Comparison of ENCODE assay signal across 33 cellular contexts in the genomic region with DNA sequence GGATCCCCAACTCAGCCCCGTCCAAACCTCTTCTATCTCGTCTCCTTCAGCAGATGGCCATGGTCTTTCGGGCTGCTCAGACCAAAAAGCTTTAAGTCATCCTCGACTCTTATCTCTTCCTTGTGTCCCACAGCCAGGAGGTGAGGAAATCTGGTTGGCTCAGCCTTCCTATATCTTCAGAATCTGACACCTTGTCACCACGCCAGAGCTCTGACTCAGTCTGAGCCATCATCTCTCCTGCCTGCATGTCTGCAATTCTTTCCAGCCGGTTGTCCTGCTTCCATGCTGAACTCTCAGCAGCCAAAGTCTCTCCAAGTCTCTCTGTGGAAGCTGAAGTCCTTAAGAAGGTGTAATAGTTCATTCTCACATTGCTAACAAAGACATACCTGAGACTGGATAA.
A peak's percentile ranks its signal among the peaks of the same experiment; 100 is the strongest.
DNase-seq lines count a peak whose midpoint lies in the region; ATAC-seq and TF ChIP-seq lines count a peak whose summit lies in the region.
"Had no signal": no experiment of that assay in that cellular context is flagged by ENCODE, and none has a peak within 500 bp of the region (broad histone marks: within the 10 kb centered on the region; RNA-seq: fewer than 3 reads in every experiment).

No MANE protein-coding gene starts in this region.

- ATAC-seq in natural killer cell treated with Interleukin-12 subunit alpha and Interleukin-12 subunit beta and Interleukin-15 and Interleukin-18, amount 100 ng/mL, for 72 hours = no peak
- ATAC-seq: left colon; stimulated activated naive B cell treated with anti-CD40 and anti-IgM and Interleukin-4, amounts not matched to agents 10 μg/mL and 1 μg/mL and 100 μg/mL, for 72 hours had no signal

- no peaks in the 10 kb centered on the region for H3K27me3 Mint-ChIP-seq in natural killer cell treated with Interleukin-12 subunit alpha and Interleukin-12 subunit beta and Interleukin-15 and Interleukin-18, amount 100 ng/mL, for 72 hours
- H3K27me3 Mint-ChIP-seq: activated B cell treated with CpG ODN at 0.5 μM for 24 hours; activated naive CD8-positive, alpha-beta T cell treated with anti-CD3 and anti-CD28 coated beads for 36 hours; activated T-cell treated with anti-CD3 and anti-CD28 coated beads, Interleukin-2, amount 50 U/mL, for 24 hours; central memory CD8-positive, alpha-beta T cell; stimulated activated naive B cell treated with anti-CD40 and anti-IgM and Interleukin-4, amounts not matched to agents 10 μg/mL and 1 μg/mL and 100 μg/mL, for 72 hours had no signal

- no peak overlapping the region for H3K4me3 Mint-ChIP-seq in natural killer cell treated with Interleukin-12 subunit alpha and Interleukin-12 subunit beta and Interleukin-15 and Interleukin-18, amount 100 ng/mL, for 72 hours
- H3K4me3 Mint-ChIP-seq: activated B cell treated with CpG ODN at 0.5 μM for 24 hours; activated naive CD8-positive, alpha-beta T cell treated with anti-CD3 and anti-CD28 coated beads for 36 hours; activated T-cell treated with anti-CD3 and anti-CD28 coated beads, Interleukin-2, amount 50 U/mL, for 24 hours; central memory CD8-positive, alpha-beta T cell; endodermal cell; HFFc6; stimulated activated naive B cell treated with anti-CD40 and anti-IgM and Interleukin-4, amounts not matched to agents 10 μg/mL and 1 μg/mL and 100 μg/mL, for 72 hours had no signal

- no peaks in the 10 kb centered on the region for H3K36me3 Mint-ChIP-seq in natural killer cell treated with Interleukin-12 subunit alpha and Interleukin-12 subunit beta and Interleukin-15 and Interleukin-18, amount 100 ng/mL, for 72 hours
- H3K36me3 Mint-ChIP-seq: activated naive CD8-positive, alpha-beta T cell treated with anti-CD3 and anti-CD28 coated beads for 36 hours; stimulated activated naive B cell treated with anti-CD40 and anti-IgM and Interleukin-4, amounts not matched to agents 10 μg/mL and 1 μg/mL and 100 μg/mL, for 72 hours had no signal

- DNase-seq in M059J (ENCODE audit: low read depth) = peak; percentile 71
- DNase-seq in RKO (ENCODE audit: low spot score) = peak; percentile 52
- peak; percentile 0 for DNase-seq in choroid plexus epithelial cell (ENCODE audit: low read depth)
- peak; percentile 78 for DNase-seq in posterior vena cava (ENCODE audit: low spot score)
- no peak for DNase-seq in NCI-H82 (lab: John Stamatoyannopoulos, UW)
- no peak for DNase-seq in KBM-7
- DNase-seq in natural killer cell treated with Interleukin-12 subunit alpha and Interleukin-12 subunit beta and Interleukin-15 and Interleukin-18, amount 100 ng/mL, for 72 hours (ENCODE audit: low spot score) = no peak
- DNase-seq: activated B cell treated with CpG ODN at 0.5 μM for 24 hours; activated CD4-positive, alpha-beta T cell treated with anti-CD3 and anti-CD28 coated beads, Interleukin-2, amount 50 U/mL, for 1 hour; activated effector memory CD4-positive, alpha-beta T cell treated with anti-CD3 and anti-CD28 coated beads, Interleukin-2, amount 50 U/mL, for 16 hours; activated naive CD8-positive, alpha-beta T cell treated with anti-CD3 and anti-CD28 coated beads for 36 hours; activated T-cell treated with anti-CD3 and anti-CD28 coated beads, Interleukin-2, amount 50 U/mL, for 24 hours; anterior cingulate cortex; COR-L47; dermis blood vessel endothelial cell; DMS79; endodermal cell; GDM1; GOT3; HFFc6; left colon; NCI-H1105; NCI-H2029; NCI-H526; stimulated activated naive B cell treated with anti-CD40 and anti-IgM and Interleukin-4, amounts not matched to agents 10 μg/mL and 1 μg/mL and 100 μg/mL, for 72 hours; substantia nigra; T-helper 1 cell had no signal

- no peaks in the 10 kb centered on the region for H3K4me1 Mint-ChIP-seq in natural killer cell treated with Interleukin-12 subunit alpha and Interleukin-12 subunit beta and Interleukin-15 and Interleukin-18, amount 100 ng/mL, for 72 hours (ENCODE audit: low read depth in 2 of 2)
- H3K4me1 Mint-ChIP-seq: activated B cell treated with CpG ODN at 0.5 μM for 24 hours; activated naive CD8-positive, alpha-beta T cell treated with anti-CD3 and anti-CD28 coated beads for 36 hours; central memory CD8-positive, alpha-beta T cell; endodermal cell; stimulated activated naive B cell treated with anti-CD40 and anti-IgM and Interleukin-4, amounts not matched to agents 10 μg/mL and 1 μg/mL and 100 μg/mL, for 72 hours had no signal

- no peak for TF ChIP-seq CTCF in choroid plexus epithelial cell (conservative IDR thresholded peaks at IDR 0.05; ENCODE audit: low read depth, low read length)

- intact Hi-C loops in posterior vena cava (cut with DNase I) = no loop called here

- H3K4me3 ChIP-seq in choroid plexus epithelial cell (ENCODE audit: low read depth, low read length) = no peak overlapping the region
- H3K4me3 ChIP-seq: BLaER1 treated with 17β-estradiol and CSF1 and Interleukin-3, amounts not matched to agents 10 nM and 100 nM; esophagus muscularis mucosa; hepatocyte; SJSA1; skin epidermis had no signal

- in situ Hi-C loops in KBM-7 (cut with MboI; ENCODE audit: low pct_unique_long_range_greater_than_20kb, low sequenced_read_pairs) = no loop called here

- H3K9me3 Mint-ChIP-seq in natural killer cell treated with Interleukin-12 subunit alpha and Interleukin-12 subunit beta and Interleukin-15 and Interleukin-18, amount 100 ng/mL, for 72 hours = peaks cover 17% of the 10 kb centered on the region
- H3K9me3 Mint-ChIP-seq: endodermal cell had no signal

- no peak overlapping the region for H3K27ac Mint-ChIP-seq in natural killer cell treated with Interleukin-12 subunit alpha and Interleukin-12 subunit beta and Interleukin-15 and Interleukin-18, amount 100 ng/mL, for 72 hours
- H3K27ac Mint-ChIP-seq: activated B cell treated with CpG ODN at 0.5 μM for 24 hours; activated naive CD8-positive, alpha-beta T cell treated with anti-CD3 and anti-CD28 coated beads for 36 hours; activated T-cell treated with anti-CD3 and anti-CD28 coated beads, Interleukin-2, amount 50 U/mL, for 24 hours; endodermal cell; HFFc6; stimulated activated naive B cell treated with anti-CD40 and anti-IgM and Interleukin-4, amounts not matched to agents 10 μg/mL and 1 μg/mL and 100 μg/mL, for 72 hours had no signal

Comparison
In these comparisons a context has a peak if more than half of its experiments do, and no peak if none do; other contexts are left out.
1. DNase-seq: peak in M059J (single experiment), RKO (single experiment), choroid plexus epithelial cell (single experiment) and posterior vena cava (single experiment); none in NCI-H82 (single experiment), KBM-7 (single experiment) and natural killer cell treated with Interleukin-12 subunit alpha and Interleukin-12 subunit beta and Interleukin-15 and Interleukin-18, amount 100 ng/mL, for 72 hours (single experiment).